In the genomic region with DNA sequence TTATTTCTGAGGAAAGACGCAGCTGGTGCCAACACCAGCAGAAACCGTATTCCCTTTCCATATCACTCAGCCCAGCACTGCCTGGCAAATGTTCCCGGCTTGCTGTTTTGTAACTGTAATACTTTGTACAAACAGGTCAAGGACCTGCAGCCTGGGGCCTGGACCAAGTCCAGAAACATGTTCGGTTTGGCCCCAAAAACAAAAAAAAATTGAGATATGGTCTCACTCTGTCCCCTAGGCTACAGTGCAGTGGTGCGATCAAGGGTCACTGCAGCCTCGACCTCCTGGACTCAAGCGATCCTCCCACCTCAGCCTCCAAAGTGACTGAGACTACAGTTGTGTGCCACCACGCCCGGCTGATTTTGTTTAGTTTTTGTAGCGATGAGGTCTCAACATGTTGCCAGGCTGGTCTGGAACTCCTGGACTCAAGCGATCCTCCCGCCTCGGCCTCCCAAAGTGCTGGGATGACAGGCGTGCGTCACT, we compare ENCODE assay signal across 1 cellular context.
A peak's percentile ranks its signal among the peaks of the same experiment; 100 is the strongest.
TF ChIP-seq lines count a peak whose summit lies in the region.

No MANE protein-coding gene starts in this region.

TF ChIP-seq in HepG2, 621 proteins besides CTCF, POLR2A, EP300 and RAD21 (continued from another document and continues in another):
- TF ChIP-seq, protein P1, sequence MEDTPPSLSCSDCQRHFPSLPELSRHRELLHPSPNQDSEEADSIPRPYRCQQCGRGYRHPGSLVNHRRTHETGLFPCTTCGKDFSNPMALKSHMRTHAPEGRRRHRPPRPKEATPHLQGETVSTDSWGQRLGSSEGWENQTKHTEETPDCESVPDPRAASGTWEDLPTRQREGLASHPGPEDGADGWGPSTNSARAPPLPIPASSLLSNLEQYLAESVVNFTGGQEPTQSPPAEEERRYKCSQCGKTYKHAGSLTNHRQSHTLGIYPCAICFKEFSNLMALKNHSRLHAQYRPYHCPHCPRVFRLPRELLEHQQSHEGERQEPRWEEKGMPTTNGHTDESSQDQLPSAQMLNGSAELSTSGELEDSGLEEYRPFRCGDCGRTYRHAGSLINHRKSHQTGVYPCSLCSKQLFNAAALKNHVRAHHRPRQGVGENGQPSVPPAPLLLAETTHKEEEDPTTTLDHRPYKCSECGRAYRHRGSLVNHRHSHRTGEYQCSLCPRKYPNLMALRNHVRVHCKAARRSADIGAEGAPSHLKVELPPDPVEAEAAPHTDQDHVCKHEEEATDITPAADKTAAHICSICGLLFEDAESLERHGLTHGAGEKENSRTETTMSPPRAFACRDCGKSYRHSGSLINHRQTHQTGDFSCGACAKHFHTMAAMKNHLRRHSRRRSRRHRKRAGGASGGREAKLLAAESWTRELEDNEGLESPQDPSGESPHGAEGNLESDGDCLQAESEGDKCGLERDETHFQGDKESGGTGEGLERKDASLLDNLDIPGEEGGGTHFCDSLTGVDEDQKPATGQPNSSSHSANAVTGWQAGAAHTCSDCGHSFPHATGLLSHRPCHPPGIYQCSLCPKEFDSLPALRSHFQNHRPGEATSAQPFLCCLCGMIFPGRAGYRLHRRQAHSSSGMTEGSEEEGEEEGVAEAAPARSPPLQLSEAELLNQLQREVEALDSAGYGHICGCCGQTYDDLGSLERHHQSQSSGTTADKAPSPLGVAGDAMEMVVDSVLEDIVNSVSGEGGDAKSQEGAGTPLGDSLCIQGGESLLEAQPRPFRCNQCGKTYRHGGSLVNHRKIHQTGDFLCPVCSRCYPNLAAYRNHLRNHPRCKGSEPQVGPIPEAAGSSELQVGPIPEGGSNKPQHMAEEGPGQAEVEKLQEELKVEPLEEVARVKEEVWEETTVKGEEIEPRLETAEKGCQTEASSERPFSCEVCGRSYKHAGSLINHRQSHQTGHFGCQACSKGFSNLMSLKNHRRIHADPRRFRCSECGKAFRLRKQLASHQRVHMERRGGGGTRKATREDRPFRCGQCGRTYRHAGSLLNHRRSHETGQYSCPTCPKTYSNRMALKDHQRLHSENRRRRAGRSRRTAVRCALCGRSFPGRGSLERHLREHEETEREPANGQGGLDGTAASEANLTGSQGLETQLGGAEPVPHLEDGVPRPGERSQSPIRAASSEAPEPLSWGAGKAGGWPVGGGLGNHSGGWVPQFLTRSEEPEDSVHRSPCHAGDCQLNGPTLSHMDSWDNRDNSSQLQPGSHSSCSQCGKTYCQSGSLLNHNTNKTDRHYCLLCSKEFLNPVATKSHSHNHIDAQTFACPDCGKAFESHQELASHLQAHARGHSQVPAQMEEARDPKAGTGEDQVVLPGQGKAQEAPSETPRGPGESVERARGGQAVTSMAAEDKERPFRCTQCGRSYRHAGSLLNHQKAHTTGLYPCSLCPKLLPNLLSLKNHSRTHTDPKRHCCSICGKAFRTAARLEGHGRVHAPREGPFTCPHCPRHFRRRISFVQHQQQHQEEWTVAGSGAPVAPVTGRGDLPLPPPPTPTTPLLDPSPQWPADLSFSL (CRISPR knock-in tag; IDR thresholded peaks at IDR 0.05), result no peak
- TF ChIP-seq, protein P2, sequence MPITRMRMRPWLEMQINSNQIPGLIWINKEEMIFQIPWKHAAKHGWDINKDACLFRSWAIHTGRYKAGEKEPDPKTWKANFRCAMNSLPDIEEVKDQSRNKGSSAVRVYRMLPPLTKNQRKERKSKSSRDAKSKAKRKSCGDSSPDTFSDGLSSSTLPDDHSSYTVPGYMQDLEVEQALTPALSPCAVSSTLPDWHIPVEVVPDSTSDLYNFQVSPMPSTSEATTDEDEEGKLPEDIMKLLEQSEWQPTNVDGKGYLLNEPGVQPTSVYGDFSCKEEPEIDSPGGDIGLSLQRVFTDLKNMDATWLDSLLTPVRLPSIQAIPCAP (CRISPR knock-in tag; IDR thresholded peaks at IDR 0.05; ENCODE audit: low read depth), result 0 out of 2 replicates have a peak, but pooled peaks have one; percentile 29
- TF ChIP-seq ZMYM3 (CRISPR knock-in tag; IDR thresholded peaks at IDR 0.05) (peak; percentile 99), ETV6 (CRISPR knock-in tag; conservative IDR thresholded peaks at IDR 0.05) (no peak), MEIS2 (CRISPR knock-in tag; IDR thresholded peaks at IDR 0.05) (0 out of 2 replicates have a peak, but pooled peaks have one; percentile 20), TEAD3 (CRISPR knock-in tag; optimal IDR thresholded peaks at IDR 0.05; ENCODE audit: borderline replicate concordance) (peak; percentile 23), TSC22D2 (CRISPR knock-in tag; IDR thresholded peaks at IDR 0.05; ENCODE audit: borderline replicate concordance) (no peak), ZKSCAN1 (IDR thresholded peaks at IDR 0.05; ENCODE audit: low read length) (no peak), ATRX (CRISPR knock-in tag; IDR thresholded peaks at IDR 0.05; ENCODE audit: borderline replicate concordance) (no peak), ZNF773 (CRISPR knock-in tag; IDR thresholded peaks at IDR 0.05; ENCODE audit: borderline replicate concordance) (no peak), ZNF24 (IDR thresholded peaks at IDR 0.05) (no peak), ZFP62 (CRISPR knock-in tag; IDR thresholded peaks at IDR 0.05) (no peak), MIXL1 (CRISPR knock-in tag; IDR thresholded peaks at IDR 0.05) (0 out of 2 replicates have a peak, but pooled peaks have one; percentile 13), HCFC1 (IDR thresholded peaks at IDR 0.05; ENCODE audit: low read depth, low read length) (no peak), WIZ (CRISPR knock-in tag; IDR thresholded peaks at IDR 0.05) (no peak), ZNF256 (CRISPR knock-in tag; conservative IDR thresholded peaks at IDR 0.05) (no peak), ZNF615 (CRISPR knock-in tag; IDR thresholded peaks at IDR 0.05; ENCODE audit: borderline replicate concordance) (no peak), ZNF83 (CRISPR knock-in tag; IDR thresholded peaks at IDR 0.05; ENCODE audit: borderline replicate concordance) (no peak), ZNF337 (CRISPR knock-in tag; IDR thresholded peaks at IDR 0.05; ENCODE audit: borderline replicate concordance, low read depth) (no peak), ARNT (IDR thresholded peaks at IDR 0.05) (no peak), ZNF660 (CRISPR knock-in tag; IDR thresholded peaks at IDR 0.05; ENCODE audit: borderline replicate concordance, low read depth) (no peak), GLI4 (CRISPR knock-in tag; IDR thresholded peaks at IDR 0.05; ENCODE audit: borderline replicate concordance) (no peak; the same call in 1 of the 2 replicates), KDM5B (CRISPR knock-in tag; IDR thresholded peaks at IDR 0.05; ENCODE audit: borderline replicate concordance) (no peak), ZNF143 (CRISPR knock-in tag; IDR thresholded peaks at IDR 0.05) (no peak), MIER2 (CRISPR knock-in tag; IDR thresholded peaks at IDR 0.05) (no peak), ZNF224 (CRISPR knock-in tag; IDR thresholded peaks at IDR 0.05) (no peak), POLR2G (IDR thresholded peaks at IDR 0.05; ENCODE audit: low read depth, low read length) (no peak), SPEN (CRISPR knock-in tag; IDR thresholded peaks at IDR 0.05; ENCODE audit: low read depth) (0 out of 2 replicates have a peak, but pooled peaks have one; percentile 29), SMAD3 (CRISPR knock-in tag; IDR thresholded peaks at IDR 0.05) (no peak), GATAD1 (CRISPR knock-in tag; IDR thresholded peaks at IDR 0.05) (no peak), ZNF788 (CRISPR knock-in tag; IDR thresholded peaks at IDR 0.05; ENCODE audit: borderline replicate concordance) (peak; percentile 54; the same call in 1 of the 2 replicates), ZNF292 (CRISPR knock-in tag; IDR thresholded peaks at IDR 0.05; ENCODE audit: borderline replicate concordance, low read depth) (peak; percentile 76), ZNF607 (CRISPR knock-in tag; IDR thresholded peaks at IDR 0.05; ENCODE audit: borderline replicate concordance) (no peak)
- TF ChIP-seq, protein P3, sequence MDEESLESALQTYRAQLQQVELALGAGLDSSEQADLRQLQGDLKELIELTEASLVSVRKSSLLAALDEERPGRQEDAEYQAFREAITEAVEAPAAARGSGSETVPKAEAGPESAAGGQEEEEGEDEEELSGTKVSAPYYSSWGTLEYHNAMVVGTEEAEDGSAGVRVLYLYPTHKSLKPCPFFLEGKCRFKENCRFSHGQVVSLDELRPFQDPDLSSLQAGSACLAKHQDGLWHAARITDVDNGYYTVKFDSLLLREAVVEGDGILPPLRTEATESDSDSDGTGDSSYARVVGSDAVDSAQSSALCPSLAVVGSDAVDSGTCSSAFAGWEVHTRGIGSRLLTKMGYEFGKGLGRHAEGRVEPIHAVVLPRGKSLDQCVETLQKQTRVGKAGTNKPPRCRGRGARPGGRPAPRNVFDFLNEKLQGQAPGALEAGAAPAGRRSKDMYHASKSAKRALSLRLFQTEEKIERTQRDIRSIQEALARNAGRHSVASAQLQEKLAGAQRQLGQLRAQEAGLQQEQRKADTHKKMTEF (CRISPR knock-in tag; IDR thresholded peaks at IDR 0.05), result no peak; the same call in 1 of the 2 replicates
- TF ChIP-seq, protein P4, sequence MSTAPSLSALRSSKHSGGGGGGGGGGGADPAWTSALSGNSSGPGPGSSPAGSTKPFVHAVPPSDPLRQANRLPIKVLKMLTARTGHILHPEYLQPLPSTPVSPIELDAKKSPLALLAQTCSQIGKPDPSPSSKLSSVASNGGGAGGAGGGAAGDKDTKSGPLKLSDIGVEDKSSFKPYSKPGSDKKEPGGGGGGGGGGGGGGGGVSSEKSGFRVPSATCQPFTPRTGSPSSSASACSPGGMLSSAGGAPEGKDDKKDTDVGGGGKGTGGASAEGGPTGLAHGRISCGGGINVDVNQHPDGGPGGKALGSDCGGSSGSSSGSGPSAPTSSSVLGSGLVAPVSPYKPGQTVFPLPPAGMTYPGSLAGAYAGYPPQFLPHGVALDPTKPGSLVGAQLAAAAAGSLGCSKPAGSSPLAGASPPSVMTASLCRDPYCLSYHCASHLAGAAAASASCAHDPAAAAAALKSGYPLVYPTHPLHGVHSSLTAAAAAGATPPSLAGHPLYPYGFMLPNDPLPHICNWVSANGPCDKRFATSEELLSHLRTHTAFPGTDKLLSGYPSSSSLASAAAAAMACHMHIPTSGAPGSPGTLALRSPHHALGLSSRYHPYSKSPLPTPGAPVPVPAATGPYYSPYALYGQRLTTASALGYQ (CRISPR knock-in tag; IDR thresholded peaks at IDR 0.05), result peak; percentile 41; the same call in 1 of the 2 replicates
- TF ChIP-seq, protein P5, sequence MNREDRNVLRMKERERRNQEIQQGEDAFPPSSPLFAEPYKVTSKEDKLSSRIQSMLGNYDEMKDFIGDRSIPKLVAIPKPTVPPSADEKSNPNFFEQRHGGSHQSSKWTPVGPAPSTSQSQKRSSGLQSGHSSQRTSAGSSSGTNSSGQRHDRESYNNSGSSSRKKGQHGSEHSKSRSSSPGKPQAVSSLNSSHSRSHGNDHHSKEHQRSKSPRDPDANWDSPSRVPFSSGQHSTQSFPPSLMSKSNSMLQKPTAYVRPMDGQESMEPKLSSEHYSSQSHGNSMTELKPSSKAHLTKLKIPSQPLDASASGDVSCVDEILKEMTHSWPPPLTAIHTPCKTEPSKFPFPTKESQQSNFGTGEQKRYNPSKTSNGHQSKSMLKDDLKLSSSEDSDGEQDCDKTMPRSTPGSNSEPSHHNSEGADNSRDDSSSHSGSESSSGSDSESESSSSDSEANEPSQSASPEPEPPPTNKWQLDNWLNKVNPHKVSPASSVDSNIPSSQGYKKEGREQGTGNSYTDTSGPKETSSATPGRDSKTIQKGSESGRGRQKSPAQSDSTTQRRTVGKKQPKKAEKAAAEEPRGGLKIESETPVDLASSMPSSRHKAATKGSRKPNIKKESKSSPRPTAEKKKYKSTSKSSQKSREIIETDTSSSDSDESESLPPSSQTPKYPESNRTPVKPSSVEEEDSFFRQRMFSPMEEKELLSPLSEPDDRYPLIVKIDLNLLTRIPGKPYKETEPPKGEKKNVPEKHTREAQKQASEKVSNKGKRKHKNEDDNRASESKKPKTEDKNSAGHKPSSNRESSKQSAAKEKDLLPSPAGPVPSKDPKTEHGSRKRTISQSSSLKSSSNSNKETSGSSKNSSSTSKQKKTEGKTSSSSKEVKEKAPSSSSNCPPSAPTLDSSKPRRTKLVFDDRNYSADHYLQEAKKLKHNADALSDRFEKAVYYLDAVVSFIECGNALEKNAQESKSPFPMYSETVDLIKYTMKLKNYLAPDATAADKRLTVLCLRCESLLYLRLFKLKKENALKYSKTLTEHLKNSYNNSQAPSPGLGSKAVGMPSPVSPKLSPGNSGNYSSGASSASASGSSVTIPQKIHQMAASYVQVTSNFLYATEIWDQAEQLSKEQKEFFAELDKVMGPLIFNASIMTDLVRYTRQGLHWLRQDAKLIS (CRISPR knock-in tag; IDR thresholded peaks at IDR 0.05), result no peak
- TF ChIP-seq, protein P6, sequence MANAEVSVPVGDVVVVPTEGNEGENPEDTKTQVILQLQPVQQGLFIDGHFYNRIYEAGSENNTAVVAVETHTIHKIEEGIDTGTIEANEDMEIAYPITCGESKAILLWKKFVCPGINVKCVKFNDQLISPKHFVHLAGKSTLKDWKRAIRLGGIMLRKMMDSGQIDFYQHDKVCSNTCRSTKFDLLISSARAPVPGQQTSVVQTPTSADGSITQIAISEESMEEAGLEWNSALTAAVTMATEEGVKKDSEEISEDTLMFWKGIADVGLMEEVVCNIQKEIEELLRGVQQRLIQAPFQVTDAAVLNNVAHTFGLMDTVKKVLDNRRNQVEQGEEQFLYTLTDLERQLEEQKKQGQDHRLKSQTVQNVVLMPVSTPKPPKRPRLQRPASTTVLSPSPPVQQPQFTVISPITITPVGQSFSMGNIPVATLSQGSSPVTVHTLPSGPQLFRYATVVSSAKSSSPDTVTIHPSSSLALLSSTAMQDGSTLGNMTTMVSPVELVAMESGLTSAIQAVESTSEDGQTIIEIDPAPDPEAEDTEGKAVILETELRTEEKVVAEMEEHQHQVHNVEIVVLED (CRISPR knock-in tag; IDR thresholded peaks at IDR 0.05; ENCODE audit: borderline replicate concordance), result peak; percentile 59
- TF ChIP-seq, protein P7, sequence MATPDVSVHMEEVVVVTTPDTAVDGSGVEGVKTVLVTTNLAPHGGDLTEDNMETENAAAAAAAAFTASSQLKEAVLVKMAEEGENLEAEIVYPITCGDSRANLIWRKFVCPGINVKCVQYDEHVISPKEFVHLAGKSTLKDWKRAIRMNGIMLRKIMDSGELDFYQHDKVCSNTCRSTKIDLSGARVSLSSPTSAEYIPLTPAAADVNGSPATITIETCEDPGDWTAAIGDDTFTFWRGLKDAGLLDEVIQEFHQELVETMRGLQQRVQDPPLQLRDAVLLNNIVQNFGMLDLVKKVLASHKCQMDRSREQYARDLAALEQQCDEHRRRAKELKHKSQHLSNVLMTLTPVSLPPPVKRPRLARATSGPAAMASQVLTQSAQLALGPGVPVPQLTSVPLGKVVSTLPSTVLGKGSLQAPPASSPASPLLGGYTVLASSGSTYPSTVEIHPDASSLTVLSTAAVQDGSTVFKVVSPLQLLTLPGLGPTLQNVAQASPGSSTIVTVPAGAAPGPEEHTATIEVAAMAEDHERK (CRISPR knock-in tag; IDR thresholded peaks at IDR 0.05; ENCODE audit: low read depth), result no peak
- TF ChIP-seq, protein P8, sequence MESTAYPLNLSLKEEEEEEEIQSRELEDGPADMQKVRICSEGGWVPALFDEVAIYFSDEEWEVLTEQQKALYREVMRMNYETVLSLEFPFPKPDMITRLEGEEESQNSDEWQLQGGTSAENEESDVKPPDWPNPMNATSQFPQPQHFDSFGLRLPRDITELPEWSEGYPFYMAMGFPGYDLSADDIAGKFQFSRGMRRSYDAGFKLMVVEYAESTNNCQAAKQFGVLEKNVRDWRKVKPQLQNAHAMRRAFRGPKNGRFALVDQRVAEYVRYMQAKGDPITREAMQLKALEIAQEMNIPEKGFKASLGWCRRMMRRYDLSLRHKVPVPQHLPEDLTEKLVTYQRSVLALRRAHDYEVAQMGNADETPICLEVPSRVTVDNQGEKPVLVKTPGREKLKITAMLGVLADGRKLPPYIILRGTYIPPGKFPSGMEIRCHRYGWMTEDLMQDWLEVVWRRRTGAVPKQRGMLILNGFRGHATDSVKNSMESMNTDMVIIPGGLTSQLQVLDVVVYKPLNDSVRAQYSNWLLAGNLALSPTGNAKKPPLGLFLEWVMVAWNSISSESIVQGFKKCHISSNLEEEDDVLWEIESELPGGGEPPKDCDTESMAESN (CRISPR knock-in tag; conservative IDR thresholded peaks at IDR 0.05), result 0 out of 2 replicates have a peak, but pooled peaks have one; percentile 11
